ENCODE assay signal across 1 cellular context in genomic region chr7:77543910-77544309, GRCh38.
TF ChIP-seq lines count a peak whose summit lies in the region.

No MANE protein-coding gene starts in this region.

TF ChIP-seq in SK-N-SH, 30 proteins besides CTCF, POLR2A, EP300 and RAD21 (continued from another document):
- TF ChIP-seq REST (IDR thresholded peaks at IDR 0.05; ENCODE audit: low read depth, low read length) (no peak), YY1 (IDR thresholded peaks at IDR 0.05; ENCODE audit: low read depth) (no peak), TEAD4 (IDR thresholded peaks at IDR 0.05; ENCODE audit: borderline replicate concordance, insufficient read depth) (no peak), SMC3 (IDR thresholded peaks at IDR 0.05; ENCODE audit: low read depth, low read length) (no peak), MXI1 (IDR thresholded peaks at IDR 0.05; ENCODE audit: low read depth, low read length) (no peak), FOXM1 (IDR thresholded peaks at IDR 0.05; ENCODE audit: low read depth) (no peak)
